Comparison of ENCODE assay signal across 8 cellular contexts in the genomic region with DNA sequence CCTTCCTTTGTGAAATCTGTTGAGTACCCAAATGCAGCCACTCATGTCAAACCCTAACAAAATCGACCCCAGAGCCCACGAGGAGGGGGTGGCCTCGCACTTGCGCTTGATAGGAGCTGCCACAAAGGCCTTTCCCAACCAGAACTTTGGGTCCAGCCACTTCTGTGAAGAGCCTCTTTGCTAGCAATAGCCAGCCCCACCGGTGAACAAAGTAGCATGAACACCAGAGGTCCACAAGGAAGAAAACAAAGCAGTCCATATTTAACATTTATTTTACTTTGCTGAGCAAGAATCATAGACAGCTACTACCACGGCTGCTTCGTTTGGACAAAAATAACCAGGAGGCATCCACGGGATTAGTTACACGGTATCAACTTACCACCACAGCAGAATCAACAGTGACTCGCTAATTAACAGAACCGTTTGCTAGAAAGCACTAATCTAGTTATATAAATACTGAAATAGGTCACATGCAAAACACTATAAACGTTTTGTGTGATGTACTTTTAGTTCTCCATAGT. TPM values are rescaled to one million over a fixed set of nuclear protein-coding genes. Genes with fewer than 3 reads are reported as not detected.
DNase-seq lines count a peak whose midpoint lies in the region; ATAC-seq and TF ChIP-seq lines count a peak whose summit lies in the region.
"Not testable (repeated sequence)": the region's sequence is repeated elsewhere in the genome, so short reads cannot be mapped to it uniquely, and the experiment has no call there.

No MANE protein-coding gene starts in this region.

- POLR2A ChIA-PET in CD8-positive, alpha-beta memory T cell (lab: Charles Lee), result not testable (repeated sequence)

- intact Hi-C loops in vagina (cut with DNase I), result not testable (repeated sequence)

- H3K4me3 Mint-ChIP-seq in CD8-positive, alpha-beta memory T cell; osteocyte (ENCODE audit: unreplicated experiment): not testable (repeated sequence)
- H3K4me3 Mint-ChIP-seq in T-helper 17 cell, result peak overlapping the region; percentile 56

- not testable (repeated sequence) for TF ChIP-seq CTCF in osteocyte (IDR thresholded peaks at IDR 0.05); vagina (IDR thresholded peaks at IDR 0.05)

- not testable (repeated sequence) for H3K9me3 ChIP-seq in CD8-positive, alpha-beta memory T cell (ENCODE audit: low read length); T-helper 17 cell (ENCODE audit: control insufficient read depth, low read length, poor library complexity, severe bottlenecking); adipocyte (ENCODE audit: control insufficient read depth, low read length); vagina

- peak overlapping the region; percentile 34 for H3K9ac ChIP-seq in adipocyte (ENCODE audit: low read length)

- H3K27me3 ChIP-seq in CD8-positive, alpha-beta memory T cell (ENCODE audit: insufficient read depth, low read length, poor library complexity, severe bottlenecking); adipocyte (replicated peaks; ENCODE audit: control insufficient read depth, insufficient read depth, low read length); vagina: not testable (repeated sequence)

- not testable (repeated sequence) for H3K4me1 ChIP-seq in CD8-positive, alpha-beta memory T cell (ENCODE audit: insufficient read depth, low read length); vagina
- peaks cover 17% of the 10 kb centered on the region for H3K4me1 ChIP-seq in adipocyte (ENCODE audit: control insufficient read depth, insufficient read depth, low read length)

- not testable (repeated sequence) for H3K27me3 Mint-ChIP-seq in CD8-positive, alpha-beta memory T cell; T-helper 17 cell; osteocyte (ENCODE audit: unreplicated experiment)

- H3K27ac Mint-ChIP-seq in CD8-positive, alpha-beta memory T cell, result peak overlapping the region in 7 of 8 donors; percentile 24 to 86 (median 66)
- H3K27ac Mint-ChIP-seq in T-helper 17 cell (peak overlapping the region; percentile 87), osteocyte (ENCODE audit: unreplicated experiment) (peak overlapping the region; percentile 60)

- DNase-seq in CD8-positive, alpha-beta memory T cell; T-helper 17 cell; osteocyte (ENCODE audit: extremely low spot score, unreplicated experiment); vagina (ENCODE audit: extremely low spot score in 2 of 2): not testable (repeated sequence)
- DNase-seq in M059J (ENCODE audit: low read depth), result peak; percentile 33
- DNase-seq in activated CD8-positive, alpha-beta memory T cell treated with anti-CD3 and anti-CD28 coated beads for 24 hours, result peak; percentile 38
- DNase-seq in adipocyte (ENCODE audit: low read depth), result peak; percentile 53
- peak; percentile 17 for DNase-seq in islet precursor cell

- peaks cover 3 to 28% (median 4%) of the 10 kb centered on the region in 3 donors for H3K36me3 Mint-ChIP-seq in CD8-positive, alpha-beta memory T cell
- not testable (repeated sequence) for H3K36me3 Mint-ChIP-seq in T-helper 17 cell (ENCODE audit: low read depth); osteocyte (ENCODE audit: unreplicated experiment)

- H3K36me3 ChIP-seq in CD8-positive, alpha-beta memory T cell (ENCODE audit: insufficient read depth, low read length), result not testable (repeated sequence)
- peaks cover 14% of the 10 kb centered on the region for H3K36me3 ChIP-seq in adipocyte (ENCODE audit: control insufficient read depth, insufficient read depth, low read length, severe bottlenecking)
- peaks cover 0 to 18% of the 10 kb centered on the region in 2 donors for H3K36me3 ChIP-seq in vagina

- H3K4me3 ChIP-seq in CD8-positive, alpha-beta memory T cell (ENCODE audit: low read length); adipocyte (ENCODE audit: low read length); vagina: not testable (repeated sequence)

- CTCF ChIA-PET in CD8-positive, alpha-beta memory T cell (lab: Charles Lee), result not testable (repeated sequence)

- ATAC-seq in T-helper 17 cell, result not testable (repeated sequence)

- H3K4me1 Mint-ChIP-seq in CD8-positive, alpha-beta memory T cell, result peaks cover 17 to 23% (median 19%) of the 10 kb centered on the region in 3 donors
- H3K4me1 Mint-ChIP-seq in T-helper 17 cell, result peaks cover 15% of the 10 kb centered on the region
- not testable (repeated sequence) for H3K4me1 Mint-ChIP-seq in osteocyte (ENCODE audit: unreplicated experiment)

- not testable (repeated sequence) for H3K9me3 Mint-ChIP-seq in CD8-positive, alpha-beta memory T cell; osteocyte (ENCODE audit: unreplicated experiment)

- not testable (repeated sequence) for H3K27ac ChIP-seq in CD8-positive, alpha-beta memory T cell (ENCODE audit: low read depth, low read length)
- H3K27ac ChIP-seq in vagina, result peak overlapping the region; percentile 39

- not testable (repeated sequence) for TF ChIP-seq POLR2A in vagina (IDR thresholded peaks at IDR 0.05)

RNA-seq across cellular contexts. Expression of a gene that starts 3.0 kb away (rescaled TPM):
- 10 to 100 TPM; 68.8 to 70.7 TPM for total RNA-seq in CD8-positive, alpha-beta memory T cell
- 18.4 TPM for polyA plus RNA-seq in CD8-positive, alpha-beta memory T cell
- 2.6 and 11.0 TPM in 2 replicates for total RNA-seq in M059J (2014; rRNA removed; shearing (Covaris generic))
- total RNA-seq in T-helper 17 cell, result 100 to 1,000 TPM; 218 to 232 TPM
- total RNA-seq in osteocyte, result 44.2 and 51.3 TPM in 2 replicates
- 35.6 TPM for total RNA-seq in vagina

RNA-seq across cellular contexts. Expression of a gene that starts 34.6 kb away (rescaled TPM):
- total RNA-seq in CD8-positive, alpha-beta memory T cell, result 10 to 100 TPM; 29.7 to 29.9 TPM
- polyA plus RNA-seq in CD8-positive, alpha-beta memory T cell, result 47.5 TPM
- total RNA-seq in M059J (2014; rRNA removed; shearing (Covaris generic)), result 11.5 and 25.5 TPM in 2 replicates
- total RNA-seq in T-helper 17 cell (10 to 100 TPM; 67.5 to 87.3 TPM), osteocyte (84.9 and 85.2 TPM in 2 replicates), vagina (38.3 TPM)

RNA-seq across cellular contexts. Expression of a gene that starts 51.1 kb away (rescaled TPM):
- total RNA-seq in CD8-positive, alpha-beta memory T cell, result 10 to 100 TPM; 75.4 to 77.0 TPM
- 29.9 TPM for polyA plus RNA-seq in CD8-positive, alpha-beta memory T cell
- 36.8 and 44.7 TPM in 2 replicates for total RNA-seq in M059J (2014; rRNA removed; shearing (Covaris generic))
- total RNA-seq in T-helper 17 cell (10 to 100 TPM; 54.8 to 61.5 TPM), osteocyte (75.2 and 84.3 TPM in 2 replicates), vagina (90.1 TPM)
